ENCODE assay signal across 10 cellular contexts in the genomic region with DNA sequence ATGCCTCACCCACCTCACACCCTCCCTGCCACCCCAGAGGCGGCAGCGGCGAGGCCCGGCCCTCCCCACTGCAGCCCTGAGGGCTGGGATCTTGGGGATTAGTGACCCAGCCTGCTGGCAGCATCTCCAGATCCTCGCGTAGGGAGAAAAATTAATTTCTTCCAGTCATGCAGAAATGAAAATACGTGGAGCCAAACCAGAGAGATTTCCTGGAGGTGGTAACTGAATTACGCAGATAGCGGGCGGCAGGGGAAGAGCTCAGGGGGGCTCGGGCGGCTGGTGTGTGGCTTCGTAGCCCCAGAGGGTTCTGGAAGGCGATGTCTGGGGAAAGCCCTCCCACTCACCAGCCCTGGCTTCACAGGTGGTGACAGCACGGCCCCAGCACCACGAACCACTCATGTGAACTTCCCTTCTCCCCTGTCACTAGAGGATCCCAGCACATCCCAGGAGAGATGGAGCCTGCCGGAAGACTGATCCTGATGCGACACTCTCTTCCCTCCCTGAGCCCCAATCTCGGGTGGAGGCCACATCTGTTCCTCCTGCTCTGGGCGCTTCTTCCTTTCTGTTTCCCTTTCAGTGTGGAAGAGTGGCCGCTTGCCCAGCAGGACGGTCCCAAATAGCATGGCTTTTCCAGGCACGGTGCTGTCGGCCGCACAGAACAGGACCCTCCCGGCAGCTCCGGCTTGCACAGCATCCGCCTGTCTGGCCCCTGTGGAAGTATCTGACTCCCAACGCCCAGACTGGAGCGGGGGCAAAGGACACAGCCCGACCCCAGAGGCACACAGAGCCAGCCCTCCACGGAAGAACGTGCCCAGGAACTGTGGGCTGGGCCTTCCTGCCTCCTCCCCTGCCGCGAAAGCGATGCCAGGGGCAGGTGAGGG. TPM values are rescaled to one million over a fixed set of nuclear protein-coding genes. Genes with fewer than 3 reads are reported as not detected.
DNase-seq lines count a peak whose midpoint lies in the region; ATAC-seq and TF ChIP-seq lines count a peak whose summit lies in the region.
"Had no signal": no experiment of that assay in that cellular context is flagged by ENCODE, and none has a peak within 500 bp of the region (broad histone marks: within the 10 kb centered on the region; RNA-seq: fewer than 3 reads in every experiment).

No MANE protein-coding gene starts in this region.

- H3K4me1 ChIP-seq in right lobe of liver: no peaks in the 10 kb centered on the region
- H3K4me1 ChIP-seq: foreskin keratinocyte, prostate gland had no signal

- H3K36me3 ChIP-seq in right lobe of liver: no peaks in the 10 kb centered on the region
- H3K36me3 ChIP-seq: prostate gland had no signal

- H3K9me3 Mint-ChIP-seq in activated naive CD8-positive, alpha-beta T cell (ENCODE audit: low read depth): no peaks in the 10 kb centered on the region
- no peaks in the 10 kb centered on the region for H3K9me3 Mint-ChIP-seq in activated CD4-positive, alpha-beta T cell treated with anti-CD3 and anti-CD28 coated beads, Interleukin-2, amount 10 ng/mL, durations not matched to agents 24 days and 14 days

- DNase-seq in GM13977 (ENCODE audit: low spot score): peak; percentile 54
- peak in 1 of 3 donors; percentile 55 for DNase-seq in right lobe of liver
- peak; percentile 20 for DNase-seq in superior temporal gyrus (ENCODE audit: extremely low spot score)
- DNase-seq in DMS 273 (lab: John Stamatoyannopoulos, UW; ENCODE audit: unreplicated experiment): no peak
- DNase-seq in NCI-H1048 (lab: John Stamatoyannopoulos, UW): no peak
- no peak for DNase-seq in activated CD4-positive, alpha-beta T cell treated with anti-CD3 and anti-CD28 coated beads, Interleukin-2, amount 10 ng/mL, durations not matched to agents 24 days and 14 days
- DNase-seq: foreskin keratinocyte had no signal

- 38% methylated on average over 21 of the region's 36 CpGs for WGBS in right lobe of liver (ENCODE audit: insufficient coverage, low coverage, low lambda C conversion rate, missing lambda C conversion rate)

- no peak overlapping the region for H3K27ac Mint-ChIP-seq in activated naive CD8-positive, alpha-beta T cell
- H3K27ac Mint-ChIP-seq in activated CD4-positive, alpha-beta T cell treated with anti-CD3 and anti-CD28 coated beads, Interleukin-2, amount 10 ng/mL, durations not matched to agents 24 days and 14 days: no peak overlapping the region

- peak overlapping the region in 1 of 3 donors; percentile 42 for H3K4me3 ChIP-seq in right lobe of liver

- H3K36me3 Mint-ChIP-seq in activated naive CD8-positive, alpha-beta T cell: no peaks in the 10 kb centered on the region
- no peaks in the 10 kb centered on the region for H3K36me3 Mint-ChIP-seq in activated CD4-positive, alpha-beta T cell treated with anti-CD3 and anti-CD28 coated beads, Interleukin-2, amount 10 ng/mL, durations not matched to agents 24 days and 14 days (ENCODE audit: low read depth)

- intact Hi-C loops in right lobe of liver (cut with DNase I): no loop called here
- intact Hi-C loops in activated CD4-positive, alpha-beta T cell treated with anti-CD3 and anti-CD28 coated beads, Interleukin-2, amount 10 ng/mL, durations not matched to agents 24 days and 14 days (cut with micrococcal nuclease): no loop called here

- peak overlapping the region; percentile 46 for H3K4me3 Mint-ChIP-seq in activated naive CD8-positive, alpha-beta T cell
- no peak overlapping the region for H3K4me3 Mint-ChIP-seq in activated CD4-positive, alpha-beta T cell treated with anti-CD3 and anti-CD28 coated beads, Interleukin-2, amount 10 ng/mL, durations not matched to agents 24 days and 14 days

- TF ChIP-seq POLR2A in right lobe of liver (IDR thresholded peaks at IDR 0.05): no peak

- in situ Hi-C loops in GM13977 (cut with MboI; ENCODE audit: low pct_unique_long_range_greater_than_20kb, low sequenced_read_pairs, unreplicated experiment): no loop called here

- H3K4me1 Mint-ChIP-seq in activated naive CD8-positive, alpha-beta T cell (ENCODE audit: low read depth): peaks cover 7% of the 10 kb centered on the region
- no peaks in the 10 kb centered on the region for H3K4me1 Mint-ChIP-seq in activated CD4-positive, alpha-beta T cell treated with anti-CD3 and anti-CD28 coated beads, Interleukin-2, amount 10 ng/mL, durations not matched to agents 24 days and 14 days

- peaks cover 16% of the 10 kb centered on the region for H3K27me3 Mint-ChIP-seq in activated naive CD8-positive, alpha-beta T cell
- peaks cover 38% of the 10 kb centered on the region for H3K27me3 Mint-ChIP-seq in activated CD4-positive, alpha-beta T cell treated with anti-CD3 and anti-CD28 coated beads, Interleukin-2, amount 10 ng/mL, durations not matched to agents 24 days and 14 days

- ATAC-seq in right lobe of liver (peak; percentile 2 to 34 (median 20)), HG03520 (IDR thresholded peaks at IDR 0.05; ENCODE audit: unreplicated experiment) (no peak)
- ATAC-seq: foreskin keratinocyte had no signal

- TF ChIP-seq CTCF in GM13977 (IDR thresholded peaks at IDR 0.05; ENCODE audit: extremely low read depth, insufficient read depth, missing control alignments): no peak
- no peak for TF ChIP-seq CTCF in right lobe of liver (IDR thresholded peaks at IDR 0.05)

- peaks cover 0 to 17% of the 10 kb centered on the region in 2 donors for H3K27me3 ChIP-seq in right lobe of liver

- no peaks in the 10 kb centered on the region for H3K9me3 ChIP-seq in right lobe of liver
- H3K9me3 ChIP-seq: prostate gland had no signal

- no peak overlapping the region for H3K27ac ChIP-seq in right lobe of liver
- H3K27ac ChIP-seq: foreskin keratinocyte had no signal

RNA-seq across cellular contexts. Expression of a gene that starts 37.8 kb away (rescaled TPM):
- 1 to 10 TPM; 2.5 to 9.8 (median 4.2) TPM for total RNA-seq in right lobe of liver
- total RNA-seq in activated CD4-positive, alpha-beta T cell treated with anti-CD3 and anti-CD28 coated beads, Interleukin-2, amount 10 ng/mL, durations not matched to agents 24 days and 14 days: not detected in 2 replicates

Comparison
In these comparisons a context has a peak if more than half of its experiments do, and no peak if none do; other contexts are left out.
1. DNase-seq: peak in GM13977 (single experiment) and superior temporal gyrus (single experiment); none in DMS 273 (single experiment), NCI-H1048 (single experiment) and activated CD4-positive, alpha-beta T cell treated with anti-CD3 and anti-CD28 coated beads, Interleukin-2, amount 10 ng/mL, durations not matched to agents 24 days and 14 days (single experiment).